12 cellular contexts compared by ENCODE assay signal in genomic region chr19:35461788-35462187, GRCh38. TPM values are rescaled to one million over a fixed set of nuclear protein-coding genes. Genes with fewer than 3 reads are reported as not detected.
DNase-seq lines count a peak whose midpoint lies in the region; ATAC-seq, FAIRE-seq and TF ChIP-seq lines count a peak whose summit lies in the region.
"Not testable (repeated sequence)": the region's sequence is repeated elsewhere in the genome, so short reads cannot be mapped to it uniquely, and the experiment has no call there.
"Had no signal": no experiment of that assay in that cellular context is flagged by ENCODE, and none has a peak within 500 bp of the region (broad histone marks: within the 10 kb centered on the region; RNA-seq: fewer than 3 reads in every experiment).

No MANE protein-coding gene starts in this region.

- not testable (repeated sequence) for H3K27me3 Mint-ChIP-seq in CD14-positive monocyte (ENCODE audit: low read depth in 3 of 3); WTC11 (ENCODE audit: low read depth); central memory CD8-positive, alpha-beta T cell; immature natural killer cell (ENCODE audit: low read depth in 3 of 3)

- not testable (repeated sequence) for TF ChIP-seq POLR2A in A549 (IDR thresholded peaks at IDR 0.05; ENCODE audit: low read length); spleen (IDR thresholded peaks at IDR 0.05)

- not testable (repeated sequence) for ATAC-seq in A549; WTC11; central memory CD8-positive, alpha-beta T cell (replicated peaks; ENCODE audit: extremely low read depth, poor library complexity, severe bottlenecking)

- peaks cover 15% of the 10 kb centered on the region for H3F3A ChIP-seq in Loucy (ENCODE audit: low read depth)

- not testable (repeated sequence) for DNase-seq in A549 (ENCODE audit: low read depth in 1 of 2, low spot score in 1 of 2); CD14-positive monocyte (ENCODE audit: low spot score); WTC11 (ENCODE audit: low spot score); central memory CD8-positive, alpha-beta T cell (ENCODE audit: low spot score in 2 of 2); immature natural killer cell; spleen

- not testable (repeated sequence) for TF ChIP-seq CTCF in A549 (IDR thresholded peaks at IDR 0.05); CD14-positive monocyte (IDR thresholded peaks at IDR 0.05); Loucy (conservative IDR thresholded peaks at IDR 0.05; ENCODE audit: low read length); WTC11 (IDR thresholded peaks at IDR 0.05); spleen (IDR thresholded peaks at IDR 0.05 in 8 of 11, conservative IDR thresholded peaks at IDR 0.05 in 3 of 11)

- H3K36me3 Mint-ChIP-seq in CD14-positive monocyte; WTC11; central memory CD8-positive, alpha-beta T cell (ENCODE audit: insufficient read depth); immature natural killer cell: not testable (repeated sequence)

- not testable (repeated sequence) for FAIRE-seq in A549 (lab: Jason Lieb, UNC)

- peak overlapping the region; percentile 84 to 96 (median 91) for H3K27ac Mint-ChIP-seq in CD14-positive monocyte
- H3K27ac Mint-ChIP-seq in WTC11 = not testable (repeated sequence)
- peak overlapping the region; percentile 94 for H3K27ac Mint-ChIP-seq in central memory CD8-positive, alpha-beta T cell (ENCODE audit: low read depth)
- H3K27ac Mint-ChIP-seq in immature natural killer cell = peak overlapping the region in 4 of 6 donors; percentile 98 to 100 (median 98)

- not testable (repeated sequence) for H3K27ac ChIP-seq in A549
- H3K27ac ChIP-seq in spleen = peak overlapping the region in 7 of 8 donors; percentile 61 to 86 (median 72)

- not testable (repeated sequence) for H3K9me3 ChIP-seq in A549; Loucy (ENCODE audit: insufficient read depth, low read depth, low read length); spleen

- not testable (repeated sequence) for TF ChIP-seq RAD21 in A549 (conservative IDR thresholded peaks at IDR 0.05 in 1 of 2, IDR thresholded peaks at IDR 0.05 in 1 of 2)

- H3K4me2 ChIP-seq in A549 = not testable (repeated sequence)
- H3K4me2 ChIP-seq in Loucy (ENCODE audit: low read depth, low read length, poor library complexity, severe bottlenecking) = peak overlapping the region; percentile 88

- H3K4me1 ChIP-seq in A549 (peaks cover 17% of the 10 kb centered on the region), Loucy (ENCODE audit: insufficient read depth, low read length, poor library complexity, severe bottlenecking) (peaks cover 81% of the 10 kb centered on the region), spleen (peaks cover 49 to 75% (median 70%) of the 10 kb centered on the region in 6 donors)

- not testable (repeated sequence) for H3K4me3 Mint-ChIP-seq in CD14-positive monocyte; WTC11; central memory CD8-positive, alpha-beta T cell; immature natural killer cell

- not testable (repeated sequence) for H3K27me3 ChIP-seq in Loucy (ENCODE audit: insufficient read depth, low read length, poor library complexity, severe bottlenecking); spleen (replicated peaks in 1 of 7)

- not testable (repeated sequence) for H3K9me2 ChIP-seq in Loucy (replicated peaks; ENCODE audit: low read depth, low read length)

- not testable (repeated sequence) for H3K36me3 ChIP-seq in Loucy (ENCODE audit: insufficient read depth, low read length); spleen

- peaks cover 62% of the 10 kb centered on the region for H3K4me1 Mint-ChIP-seq in CD14-positive monocyte
- not testable (repeated sequence) for H3K4me1 Mint-ChIP-seq in WTC11
- peaks cover 29% of the 10 kb centered on the region for H3K4me1 Mint-ChIP-seq in central memory CD8-positive, alpha-beta T cell
- peaks cover 41 to 58% of the 10 kb centered on the region in 2 donors for H3K4me1 Mint-ChIP-seq in immature natural killer cell

- H2AFZ ChIP-seq in Loucy (ENCODE audit: low read length) = not testable (repeated sequence)

- POLR2A ChIA-PET in A549 (lab: Yijun Ruan, JAX); WTC11 (lab: Charles Lee): not testable (repeated sequence)

- not testable (repeated sequence) for H3K9me3 Mint-ChIP-seq in CD14-positive monocyte; WTC11; central memory CD8-positive, alpha-beta T cell; immature natural killer cell

- TF ChIP-seq EP300 in A549 (IDR thresholded peaks at IDR 0.05) = not testable (repeated sequence)

- CTCF ChIA-PET in A549 (lab: Yijun Ruan, JAX) = interaction anchor here (0.6 to 17.2 kb wide), 7 partner anchors 11 to 192 kb away, joined by 3 to 368 read pairs (median 5); partner anchors contain the start of genes FFAR1 and FFAR3
- CTCF ChIA-PET in WTC11 (lab: Charles Lee) = interaction anchor here (0.6 to 2.0 kb wide), 4 partner anchors 34 to 119 kb away, joined by 3 to 5 read pairs (median 4); no protein-coding TSS in a partner anchor

- H3K79me2 ChIP-seq in Loucy (ENCODE audit: insufficient read depth, low read length) = not testable (repeated sequence)

- H4K20me1 ChIP-seq in Loucy (ENCODE audit: insufficient read depth, low read length, poor library complexity, severe bottlenecking) = not testable (repeated sequence)

- H3K9ac ChIP-seq in Loucy (ENCODE audit: low read depth, low read length, poor library complexity, severe bottlenecking) = peak overlapping the region; percentile 77

- not testable (repeated sequence) for H3K4me3 ChIP-seq in A549, spleen
- H3K4me3 ChIP-seq in Loucy (ENCODE audit: low read length, poor library complexity, severe bottlenecking) = peak overlapping the region; percentile 68

- intact Hi-C loops in CD14-positive monocyte (cut with micrococcal nuclease) = loop anchor here (2.0 to 10.0 kb wide), 2 partner anchors 13 to 247 kb away; partner anchors contain the start of gene FFAR2 (in 2 of the 2)
- intact Hi-C loops in spleen (cut with DNase I; ENCODE audit: low total_unique reads) = not testable (repeated sequence)

TF ChIP-seq in A549, 52 proteins besides CTCF, POLR2A, EP300 and RAD21:
- TF ChIP-seq ZC3H11A (IDR thresholded peaks at IDR 0.05) = peak; percentile 17; the same call in 1 of the 2 replicates

TF ChIP-seq in WTC11, 78 proteins besides CTCF, POLR2A, EP300 and RAD21:
- TF ChIP-seq HMGA2 (CRISPR knock-in tag; IDR thresholded peaks at IDR 0.05) = peak; percentile 58; the same call in 1 of the 2 replicates

RNA-seq across cellular contexts. Expression of gene FFAR2, which starts 13.7 kb away (rescaled TPM):
- polyA plus RNA-seq in A549 (2011; rRNA removed) = 0.24 and 0.30 TPM in 2 replicates
- not detected in 2 replicates for polyA plus RNA-seq in A549 (2012; cell fraction: cytosol; rRNA removed)
- polyA plus RNA-seq in A549 (2012; cell fraction: nucleus; rRNA removed) = not detected in 2 replicates
- polyA plus RNA-seq in A549 (2017; fragmentation: RNase III; extraction: RNeasy Plus Mini Kit Qiagen cat#74134 plus additional on column Dnase treatment) = not detected in 3 replicates
- 0.12 TPM in 1 of 2 replicates, not detected in the other for polyA minus RNA-seq in A549 (2011; rRNA and poly(A)+ RNA removed)
- 10 to 100 TPM in 1 of 2 donors, 1 to 10 TPM in 1; 5.7 to 10.8 TPM for polyA plus RNA-seq in CD14-positive monocyte
- total RNA-seq in WTC11 (2021) = not detected in 3 replicates
- polyA plus RNA-seq in immature natural killer cell = 1 to 10 TPM in 1 of 3 donors, under 1 TPM in 2; 0.12 to 1.6 (median 0.15) TPM
- 10 to 100 TPM in 5 of 7 donors, 1 to 10 TPM in 2; 3.0 to 53.5 (median 12.6) TPM for total RNA-seq in spleen
- polyA plus RNA-seq in spleen = 1 to 10 TPM in 2 of 3 donors, under 1 TPM in 1; 0.89 to 9.0 (median 5.7) TPM
- total RNA-seq: A673, H7, IMR-90 had no signal
- polyA plus RNA-seq: AG04450; CD4-positive, alpha-beta memory T cell; IMR-90 had no signal

RNA-seq across cellular contexts. Expression of gene KRTDAP, which starts 28.5 kb away (rescaled TPM):
- polyA plus RNA-seq in A549 (2011; rRNA removed) (not detected in 2 replicates), A549 (2017; fragmentation: RNase III; extraction: RNeasy Plus Mini Kit Qiagen cat#74134 plus additional on column Dnase treatment) (not detected in 3 replicates), CD14-positive monocyte (not detected), immature natural killer cell (not detected), spleen (not detected)
- not detected in 2 replicates for polyA plus RNA-seq in A549 (2012; cell fraction: cytosol; rRNA removed)
- not detected in 2 replicates for polyA plus RNA-seq in A549 (2012; cell fraction: nucleus; rRNA removed)
- polyA minus RNA-seq in A549 (2011; rRNA and poly(A)+ RNA removed) = not detected in 2 replicates
- total RNA-seq in WTC11 (2021) (1.3 to 3.2 TPM (median 1.7 TPM) in 3 replicates), spleen (1 to 10 TPM in 1 of 7 donors, not detected in 6; 3.1 TPM)
- total RNA-seq: A673; CD4-positive, alpha-beta memory T cell; IMR-90 had no signal
- polyA plus RNA-seq: AG04450; CD4-positive, alpha-beta memory T cell; IMR-90 had no signal

RNA-seq across cellular contexts. Expression of gene DMKN, which starts 51.7 kb away (rescaled TPM):
- polyA plus RNA-seq in A549 (2011; rRNA removed) = 18.0 and 21.5 TPM in 2 replicates
- polyA plus RNA-seq in A549 (2012; cell fraction: cytosol; rRNA removed) = 5.7 and 7.9 TPM in 2 replicates
- polyA plus RNA-seq in A549 (2012; cell fraction: nucleus; rRNA removed) = 5.5 and 8.3 TPM in 2 replicates
- 37.0 to 41.6 TPM (median 40.6 TPM) in 3 replicates for polyA plus RNA-seq in A549 (2017; fragmentation: RNase III; extraction: RNeasy Plus Mini Kit Qiagen cat#74134 plus additional on column Dnase treatment)
- polyA minus RNA-seq in A549 (2011; rRNA and poly(A)+ RNA removed) = 8.1 and 12.2 TPM in 2 replicates
- not detected for polyA plus RNA-seq in CD14-positive monocyte
- total RNA-seq in WTC11 (2021) = 284 to 302 TPM (median 285 TPM) in 3 replicates
- 10 to 100 TPM in 2 of 3 donors, 1 to 10 TPM in 1; 5.0 to 24.5 (median 20.3) TPM for polyA plus RNA-seq in immature natural killer cell
- total RNA-seq in spleen = 10 to 100 TPM in 2 of 7 donors, 1 to 10 TPM in 5; 2.5 to 17.9 (median 4.4) TPM
- 10 to 100 TPM in 2 of 3 donors, 1 to 10 TPM in 1; 7.2 to 15.3 (median 10.7) TPM for polyA plus RNA-seq in spleen
- total RNA-seq: A673 had no signal

Comparison
In these comparisons a context has a peak if more than half of its experiments do, and no peak if none do; other contexts are left out.
1. RNA of gene DMKN, which starts 51.7 kb away (polyA plus RNA-seq): 5.5 to 41.6 TPM in A549, 5.0 to 24.5 TPM in immature natural killer cell and 7.2 to 15.3 TPM in spleen; not detected in CD14-positive monocyte; every median in the first group is over 4 times any median in the second.